ENCODE assay signal across 8 cellular contexts in genomic region chr2:177211602-177212105, GRCh38. TPM values are rescaled to one million over a fixed set of nuclear protein-coding genes. Genes with fewer than 3 reads are reported as not detected.
DNase-seq lines count a peak whose midpoint lies in the region; ATAC-seq and TF ChIP-seq lines count a peak whose summit lies in the region.

No MANE protein-coding gene starts in this region.

- in situ Hi-C loops in astrocyte of the cerebellum (cut with HindIII; ENCODE audit: low sequenced_read_pairs) = no loop called here

- H3K9me3 ChIP-seq in right atrium auricular region = no peaks in the 10 kb centered on the region

- peaks cover 15% of the 10 kb centered on the region for H3K4me1 Mint-ChIP-seq in memory B cell

- peaks cover 13% of the 10 kb centered on the region for H3K36me3 Mint-ChIP-seq in memory B cell

- DNase-seq in right atrium auricular region (ENCODE audit: low spot score) (no peak), left cardiac atrium (no peak), astrocyte of the cerebellum (ENCODE audit: low read depth) (no peak), memory B cell (ENCODE audit: low spot score in 2 of 2) (no peak)

- no peaks in the 10 kb centered on the region for H3K27me3 ChIP-seq in right atrium auricular region

- H3K4me3 ChIP-seq in right atrium auricular region (peak overlapping the region; percentile 53 to 81), astrocyte of the cerebellum (ENCODE audit: low read depth, low read length) (peak overlapping the region; percentile 68)

- peak overlapping the region; percentile 97 to 100 for H3K27ac ChIP-seq in right atrium auricular region

- no peaks in the 10 kb centered on the region for H3K9me3 Mint-ChIP-seq in memory B cell

- peaks cover 19% of the 10 kb centered on the region for H3K36me3 ChIP-seq in right atrium auricular region

- H3K27ac Mint-ChIP-seq in memory B cell = peak overlapping the region; percentile 99

- H3K4me3 Mint-ChIP-seq in memory B cell = peak overlapping the region; percentile 91

- peaks cover 0 to 43% of the 10 kb centered on the region in 2 donors for H3K4me1 ChIP-seq in right atrium auricular region

- intact Hi-C loops in left cardiac atrium (cut with DNase I) = loop anchor here (5.0 to 10.0 kb wide), 2 partner anchors 44 to 53 kb away; partner anchors contain the start of gene NFE2L2 (in 1 of the 2)

- ATAC-seq in left cardiac atrium (no peak), memory B cell (ENCODE audit: low read depth) (peak; percentile 0), HG03378 (IDR thresholded peaks at IDR 0.05; ENCODE audit: unreplicated experiment) (no peak), HG02678 (IDR thresholded peaks at IDR 0.05; ENCODE audit: unreplicated experiment) (no peak), GM18868 (IDR thresholded peaks at IDR 0.05; ENCODE audit: unreplicated experiment) (no peak), GM21717 (IDR thresholded peaks at IDR 0.05; ENCODE audit: unreplicated experiment) (no peak)

- TF ChIP-seq CTCF in right atrium auricular region (IDR thresholded peaks at IDR 0.05) = no peak
- TF ChIP-seq CTCF in astrocyte of the cerebellum (IDR thresholded peaks at IDR 0.05; ENCODE audit: low read depth, low read length, missing control alignments) = no peak

- no peaks in the 10 kb centered on the region for H3K27me3 Mint-ChIP-seq in memory B cell

RNA-seq across cellular contexts. Expression of gene HNRNPA3, which starts 0.9 kb away (rescaled TPM):
- total RNA-seq in right atrium auricular region = 10 to 100 TPM; 24.1 to 28.1 TPM
- total RNA-seq in left cardiac atrium = 100 to 1,000 TPM in 1 of 2 donors, 10 to 100 TPM in 1; 81.3 to 117 TPM

RNA-seq across cellular contexts. Expression of gene NFE2L2, which starts 52.9 kb away (rescaled TPM):
- total RNA-seq in right atrium auricular region = 10 to 100 TPM; 68.2 to 84.1 TPM
- total RNA-seq in left cardiac atrium = 10 to 100 TPM; 68.4 to 69.0 TPM
